ENCODE assay signal across 15 cellular contexts in genomic region chr18:24259869-24260662, GRCh38.
A peak's percentile ranks its signal among the peaks of the same experiment; 100 is the strongest.
DNase-seq lines count a peak whose midpoint lies in the region; ATAC-seq, FAIRE-seq and TF ChIP-seq lines count a peak whose summit lies in the region.
"Had no signal": no experiment of that assay in that cellular context is flagged by ENCODE, and none has a peak within 500 bp of the region (broad histone marks: within the 10 kb centered on the region; RNA-seq: fewer than 3 reads in every experiment).

No MANE protein-coding gene starts in this region.

- no peak for FAIRE-seq in astrocyte (lab: Jason Lieb, UNC)
- FAIRE-seq in H54 (lab: Jason Lieb, UNC), result no peak
- FAIRE-seq: A204.1, GM12878, GM18507 had no signal

- ATAC-seq in foreskin keratinocyte, result peak; percentile 35
- ATAC-seq in GM18511 (IDR thresholded peaks at IDR 0.05; ENCODE audit: unreplicated experiment), result no peak
- ATAC-seq in HG03432 (IDR thresholded peaks at IDR 0.05; ENCODE audit: unreplicated experiment), result no peak
- no peak for ATAC-seq in activated CD4-positive, alpha-beta T cell treated with anti-CD3 and anti-CD28 coated beads for 36 hours
- ATAC-seq: GM12878 had no signal

- H3K36me3 Mint-ChIP-seq in astrocyte (ENCODE audit: low read depth, unreplicated experiment), result no peaks in the 10 kb centered on the region
- H3K36me3 Mint-ChIP-seq in activated CD4-positive, alpha-beta T cell treated with anti-CD3 and anti-CD28 coated beads for 36 hours (ENCODE audit: low read depth), result no peaks in the 10 kb centered on the region

- intact Hi-C loops in activated CD4-positive, alpha-beta T cell treated with anti-CD3 and anti-CD28 coated beads for 36 hours (cut with DNase I, micrococcal nuclease), result no loop called here

- no peaks in the 10 kb centered on the region for H4K20me1 ChIP-seq in astrocyte (ENCODE audit: insufficient read depth, low read length)

- H3K9me3 Mint-ChIP-seq in astrocyte (ENCODE audit: unreplicated experiment), result peaks cover 2% of the 10 kb centered on the region
- H3K9me3 Mint-ChIP-seq in activated CD4-positive, alpha-beta T cell treated with anti-CD3 and anti-CD28 coated beads for 36 hours (ENCODE audit: low read depth), result no peaks in the 10 kb centered on the region
- H3K9me3 Mint-ChIP-seq: CD4-positive, alpha-beta T cell had no signal

- H3K27me3 Mint-ChIP-seq in astrocyte (ENCODE audit: low read depth, unreplicated experiment), result no peaks in the 10 kb centered on the region
- no peaks in the 10 kb centered on the region for H3K27me3 Mint-ChIP-seq in activated CD4-positive, alpha-beta T cell treated with anti-CD3 and anti-CD28 coated beads for 36 hours
- H3K27me3 Mint-ChIP-seq: CD4-positive, alpha-beta T cell had no signal

- no peak overlapping the region for H3K4me2 ChIP-seq in astrocyte (ENCODE audit: low read length)

- peaks cover 19% of the 10 kb centered on the region for H3K79me2 ChIP-seq in astrocyte (ENCODE audit: insufficient read depth, low read length)

- POLR2A ChIA-PET in HEK293 (lab: Yijun Ruan, JAX), result interaction anchor here (0.6 to 2.5 kb wide), 2 partner anchors 7 to 121 kb away, joined by 4 to 10 read pairs; partner anchors contain the start of gene CABYR
- POLR2A ChIA-PET in activated CD4-positive, alpha-beta T cell treated with anti-CD3 and anti-CD28 coated beads for 36 hours (lab: Charles Lee), result no interaction called here

- peaks cover 8% of the 10 kb centered on the region; the same call in 1 of the 2 replicates for H3K4me1 ChIP-seq in HEK293 (ENCODE audit: control insufficient read depth, insufficient read depth, low read length)
- peaks cover 3% of the 10 kb centered on the region for H3K4me1 ChIP-seq in astrocyte (ENCODE audit: insufficient read depth, low read length)
- peaks cover 7% of the 10 kb centered on the region for H3K4me1 ChIP-seq in foreskin keratinocyte

- DNase-seq in astrocyte (ENCODE audit: low read depth) (no peak), foreskin keratinocyte (peak; percentile 27 to 64), H54 (ENCODE audit: insufficient read length, low spot score) (no peak)
- no peak for DNase-seq in activated CD4-positive, alpha-beta T cell treated with anti-CD3 and anti-CD28 coated beads for 36 hours
- DNase-seq: C1 segment of cervical spinal cord; Calu3; CD4-positive, alpha-beta T cell; DMS79 had no signal

- no peak for TF ChIP-seq POLR2A in H54 (IDR thresholded peaks at IDR 0.05; ENCODE audit: low read depth, low read length)

- H3K36me3 ChIP-seq in HEK293 (ENCODE audit: control insufficient read depth in 2 of 2, insufficient read depth in 1 of 2, low read length in 2 of 2) (no peaks in the 10 kb centered on the region), astrocyte (ENCODE audit: insufficient read depth, low read length) (no peaks in the 10 kb centered on the region)

- H3K9ac ChIP-seq in astrocyte (ENCODE audit: low read length), result no peak overlapping the region

- TF ChIP-seq CTCF in HEK293 (tag by site-specific recombination; IDR thresholded peaks at IDR 0.05) (no peak), astrocyte (IDR thresholded peaks at IDR 0.05; ENCODE audit: insufficient read depth, low read depth, low read length) (no peak), foreskin keratinocyte (conservative IDR thresholded peaks at IDR 0.05) (no peak)

- CTCF ChIA-PET in HEK293 (lab: Yijun Ruan, JAX), result interaction anchor here (1.1 to 2.5 kb wide), 3 partner anchors 83 to 226 kb away, joined by 3 to 10 read pairs (median 3); no protein-coding TSS in a partner anchor
- CTCF ChIA-PET in activated CD4-positive, alpha-beta T cell treated with anti-CD3 and anti-CD28 coated beads for 36 hours (lab: Charles Lee), result no interaction called here

- H3K4me1 Mint-ChIP-seq in astrocyte (ENCODE audit: low read depth, unreplicated experiment), result peaks cover 19% of the 10 kb centered on the region
- H3K4me1 Mint-ChIP-seq in activated CD4-positive, alpha-beta T cell treated with anti-CD3 and anti-CD28 coated beads for 36 hours, result no peaks in the 10 kb centered on the region
- H3K4me1 Mint-ChIP-seq: B cell had no signal

- H3K9me3 ChIP-seq in HEK293 (ENCODE audit: control insufficient read depth, insufficient read depth, low read depth, low read length), result no peaks in the 10 kb centered on the region
- H3K9me3 ChIP-seq in astrocyte (ENCODE audit: insufficient read depth, low read depth, low read length), result no peaks in the 10 kb centered on the region

- no peaks in the 10 kb centered on the region for H3K27me3 ChIP-seq in astrocyte (ENCODE audit: insufficient read depth, low read length)
- H3K27me3 ChIP-seq in foreskin keratinocyte, result no peaks in the 10 kb centered on the region

- peak overlapping the region; percentile 1 for H3K27ac Mint-ChIP-seq in astrocyte (ENCODE audit: unreplicated experiment)
- no peak overlapping the region for H3K27ac Mint-ChIP-seq in activated CD4-positive, alpha-beta T cell treated with anti-CD3 and anti-CD28 coated beads for 36 hours
- H3K27ac Mint-ChIP-seq: B cell; CD4-positive, alpha-beta T cell had no signal

- H2AFZ ChIP-seq in astrocyte (ENCODE audit: low read depth, low read length), result no peak overlapping the region

- no peak overlapping the region for H3K27ac ChIP-seq in HEK293 (ENCODE audit: extremely low read depth, low read depth, low read length)
- H3K27ac ChIP-seq in astrocyte (ENCODE audit: low read depth, low read length), result no peak overlapping the region
- H3K27ac ChIP-seq in foreskin keratinocyte, result no peak overlapping the region

- H3K4me3 Mint-ChIP-seq in astrocyte (ENCODE audit: unreplicated experiment), result no peak overlapping the region
- H3K4me3 Mint-ChIP-seq in activated CD4-positive, alpha-beta T cell treated with anti-CD3 and anti-CD28 coated beads for 36 hours, result no peak overlapping the region
- H3K4me3 Mint-ChIP-seq: B cell; CD4-positive, alpha-beta T cell had no signal

- no peak overlapping the region for H3K4me3 ChIP-seq in HEK293 (ENCODE audit: low read depth, low read length)
- H3K4me3 ChIP-seq in astrocyte (ENCODE audit: insufficient read depth, low read depth, low read length), result no peak overlapping the region
- H3K4me3 ChIP-seq: GM12878 had no signal

TF ChIP-seq in HEK293, 187 proteins besides CTCF, POLR2A, EP300 and RAD21:
- TF ChIP-seq SCRT1 (tag by site-specific recombination; IDR thresholded peaks at IDR 0.05; ENCODE audit: borderline replicate concordance) (peak; percentile 65; the same call in 1 of the 2 replicates), SCRT2 (tag by site-specific recombination; IDR thresholded peaks at IDR 0.05) (peak; percentile 58; the same call in 1 of the 2 replicates), ZNF843 (tag by site-specific recombination; IDR thresholded peaks at IDR 0.05) (no peak)

Comparison
In these comparisons a context has a peak if more than half of its experiments do, and no peak if none do; other contexts are left out.
1. DNase-seq: peak in foreskin keratinocyte (2 of 2); none in astrocyte (single experiment), H54 (single experiment) and activated CD4-positive, alpha-beta T cell treated with anti-CD3 and anti-CD28 coated beads for 36 hours (single experiment).